Comparison of ENCODE assay signal across 1 cellular context in genomic region chr12:124277394-124278222, GRCh38.
TF ChIP-seq lines count a peak whose summit lies in the region.

No MANE protein-coding gene starts in this region.

TF ChIP-seq in HEK293, 187 proteins besides CTCF, POLR2A, EP300 and RAD21 (continued from another document and continues in another):
- no peak for TF ChIP-seq ZNF518A (tag by site-specific recombination; conservative IDR thresholded peaks at IDR 0.05; ENCODE audit: low read depth)
- TF ChIP-seq ZNF626 (tag by site-specific recombination; IDR thresholded peaks at IDR 0.05), result no peak
- TF ChIP-seq ZNF23 (tag by site-specific recombination; IDR thresholded peaks at IDR 0.05; ENCODE audit: borderline replicate concordance), result no peak
- TF ChIP-seq ZIC2 (tag by site-specific recombination; IDR thresholded peaks at IDR 0.05), result peak; percentile 94
- no peak for TF ChIP-seq ZBTB1 (tag by site-specific recombination; IDR thresholded peaks at IDR 0.05)
- TF ChIP-seq ZNF645 (tag by site-specific recombination; IDR thresholded peaks at IDR 0.05), result peak; percentile 56; the same call in 1 of the 2 replicates
- no peak for TF ChIP-seq GLI2 (tag by site-specific recombination; IDR thresholded peaks at IDR 0.05; ENCODE audit: borderline replicate concordance, low read depth)
- TF ChIP-seq ATF2 (tag by site-specific recombination; IDR thresholded peaks at IDR 0.05; ENCODE audit: low read depth), result no peak
- TF ChIP-seq, protein P1, sequence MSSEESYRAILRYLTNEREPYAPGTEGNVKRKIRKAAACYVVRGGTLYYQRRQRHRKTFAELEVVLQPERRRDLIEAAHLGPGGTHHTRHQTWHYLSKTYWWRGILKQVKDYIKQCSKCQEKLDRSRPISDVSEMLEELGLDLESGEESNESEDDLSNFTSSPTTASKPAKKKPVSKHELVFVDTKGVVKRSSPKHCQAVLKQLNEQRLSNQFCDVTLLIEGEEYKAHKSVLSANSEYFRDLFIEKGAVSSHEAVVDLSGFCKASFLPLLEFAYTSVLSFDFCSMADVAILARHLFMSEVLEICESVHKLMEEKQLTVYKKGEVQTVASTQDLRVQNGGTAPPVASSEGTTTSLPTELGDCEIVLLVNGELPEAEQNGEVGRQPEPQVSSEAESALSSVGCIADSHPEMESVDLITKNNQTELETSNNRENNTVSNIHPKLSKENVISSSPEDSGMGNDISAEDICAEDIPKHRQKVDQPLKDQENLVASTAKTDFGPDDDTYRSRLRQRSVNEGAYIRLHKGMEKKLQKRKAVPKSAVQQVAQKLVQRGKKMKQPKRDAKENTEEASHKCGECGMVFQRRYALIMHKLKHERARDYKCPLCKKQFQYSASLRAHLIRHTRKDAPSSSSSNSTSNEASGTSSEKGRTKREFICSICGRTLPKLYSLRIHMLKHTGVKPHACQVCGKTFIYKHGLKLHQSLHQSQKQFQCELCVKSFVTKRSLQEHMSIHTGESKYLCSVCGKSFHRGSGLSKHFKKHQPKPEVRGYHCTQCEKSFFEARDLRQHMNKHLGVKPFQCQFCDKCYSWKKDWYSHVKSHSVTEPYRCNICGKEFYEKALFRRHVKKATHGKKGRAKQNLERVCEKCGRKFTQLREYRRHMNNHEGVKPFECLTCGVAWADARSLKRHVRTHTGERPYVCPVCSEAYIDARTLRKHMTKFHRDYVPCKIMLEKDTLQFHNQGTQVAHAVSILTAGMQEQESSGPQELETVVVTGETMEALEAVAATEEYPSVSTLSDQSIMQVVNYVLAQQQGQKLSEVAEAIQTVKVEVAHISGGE (tag by site-specific recombination; conservative IDR thresholded peaks at IDR 0.05; ENCODE audit: low read depth), result no peak
- peak; percentile 68; the same call in 1 of the 2 replicates for TF ChIP-seq ZNF670 (tag by site-specific recombination; IDR thresholded peaks at IDR 0.05; ENCODE audit: low read depth)
- TF ChIP-seq ZNF335 (tag by site-specific recombination; conservative IDR thresholded peaks at IDR 0.05), result no peak
- peak; percentile 85 for TF ChIP-seq ZNF366 (tag by site-specific recombination; conservative IDR thresholded peaks at IDR 0.05)
- TF ChIP-seq ZNF558 (tag by site-specific recombination; IDR thresholded peaks at IDR 0.05), result no peak
- no peak for TF ChIP-seq FEZF1 (tag by site-specific recombination; IDR thresholded peaks at IDR 0.05)
- TF ChIP-seq ZNF133 (tag by site-specific recombination; IDR thresholded peaks at IDR 0.05), result peak; percentile 22; the same call in 1 of the 2 replicates
- no peak for TF ChIP-seq ZSCAN23 (tag by site-specific recombination; IDR thresholded peaks at IDR 0.05)
- TF ChIP-seq ZNF302 (tag by site-specific recombination; IDR thresholded peaks at IDR 0.05; ENCODE audit: low read depth), result no peak
- peak; percentile 94 for TF ChIP-seq ZNF513 (tag by site-specific recombination; IDR thresholded peaks at IDR 0.05)
- no peak for TF ChIP-seq YY2 (tag by site-specific recombination; IDR thresholded peaks at IDR 0.05)
- TF ChIP-seq ZNF19 (tag by site-specific recombination; IDR thresholded peaks at IDR 0.05; ENCODE audit: low read depth), result no peak
- TF ChIP-seq IKZF3 (tag by site-specific recombination; IDR thresholded peaks at IDR 0.05), result no peak
- TF ChIP-seq, protein P2, sequence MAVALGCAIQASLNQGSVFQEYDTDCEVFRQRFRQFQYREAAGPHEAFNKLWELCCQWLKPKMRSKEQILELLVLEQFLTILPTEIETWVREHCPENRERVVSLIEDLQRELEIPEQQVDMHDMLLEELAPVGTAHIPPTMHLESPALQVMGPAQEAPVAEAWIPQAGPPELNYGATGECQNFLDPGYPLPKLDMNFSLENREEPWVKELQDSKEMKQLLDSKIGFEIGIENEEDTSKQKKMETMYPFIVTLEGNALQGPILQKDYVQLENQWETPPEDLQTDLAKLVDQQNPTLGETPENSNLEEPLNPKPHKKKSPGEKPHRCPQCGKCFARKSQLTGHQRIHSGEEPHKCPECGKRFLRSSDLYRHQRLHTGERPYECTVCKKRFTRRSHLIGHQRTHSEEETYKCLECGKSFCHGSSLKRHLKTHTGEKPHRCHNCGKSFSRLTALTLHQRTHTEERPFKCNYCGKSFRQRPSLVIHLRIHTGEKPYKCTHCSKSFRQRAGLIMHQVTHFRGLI (tag by site-specific recombination; IDR thresholded peaks at IDR 0.05), result peak; percentile 89
- TF ChIP-seq ZNF202 (tag by site-specific recombination; IDR thresholded peaks at IDR 0.05; ENCODE audit: borderline replicate concordance), result no peak
- TF ChIP-seq ZNF623 (tag by site-specific recombination; IDR thresholded peaks at IDR 0.05), result no peak
- TF ChIP-seq, protein P3, sequence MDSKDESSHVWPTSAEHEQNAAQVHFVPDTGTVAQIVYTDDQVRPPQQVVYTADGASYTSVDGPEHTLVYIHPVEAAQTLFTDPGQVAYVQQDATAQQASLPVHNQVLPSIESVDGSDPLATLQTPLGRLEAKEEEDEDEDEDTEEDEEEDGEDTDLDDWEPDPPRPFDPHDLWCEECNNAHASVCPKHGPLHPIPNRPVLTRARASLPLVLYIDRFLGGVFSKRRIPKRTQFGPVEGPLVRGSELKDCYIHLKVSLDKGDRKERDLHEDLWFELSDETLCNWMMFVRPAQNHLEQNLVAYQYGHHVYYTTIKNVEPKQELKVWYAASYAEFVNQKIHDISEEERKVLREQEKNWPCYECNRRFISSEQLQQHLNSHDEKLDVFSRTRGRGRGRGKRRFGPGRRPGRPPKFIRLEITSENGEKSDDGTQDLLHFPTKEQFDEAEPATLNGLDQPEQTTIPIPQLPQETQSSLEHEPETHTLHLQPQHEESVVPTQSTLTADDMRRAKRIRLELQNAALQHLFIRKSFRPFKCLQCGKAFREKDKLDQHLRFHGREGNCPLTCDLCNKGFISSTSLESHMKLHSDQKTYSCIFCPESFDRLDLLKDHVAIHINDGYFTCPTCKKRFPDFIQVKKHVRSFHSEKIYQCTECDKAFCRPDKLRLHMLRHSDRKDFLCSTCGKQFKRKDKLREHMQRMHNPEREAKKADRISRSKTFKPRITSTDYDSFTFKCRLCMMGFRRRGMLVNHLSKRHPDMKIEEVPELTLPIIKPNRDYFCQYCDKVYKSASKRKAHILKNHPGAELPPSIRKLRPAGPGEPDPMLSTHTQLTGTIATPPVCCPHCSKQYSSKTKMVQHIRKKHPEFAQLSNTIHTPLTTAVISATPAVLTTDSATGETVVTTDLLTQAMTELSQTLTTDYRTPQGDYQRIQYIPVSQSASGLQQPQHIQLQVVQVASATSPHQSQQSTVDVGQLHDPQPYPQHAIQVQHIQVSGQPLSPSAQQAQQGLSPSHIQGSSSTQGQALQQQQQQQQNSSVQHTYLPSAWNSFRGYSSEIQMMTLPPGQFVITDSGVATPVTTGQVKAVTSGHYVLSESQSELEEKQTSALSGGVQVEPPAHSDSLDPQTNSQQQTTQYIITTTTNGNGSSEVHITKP (tag by site-specific recombination; IDR thresholded peaks at IDR 0.05), result no peak
- no peak for TF ChIP-seq ZSCAN16 (tag by site-specific recombination; IDR thresholded peaks at IDR 0.05)
- TF ChIP-seq ZNF600 (tag by site-specific recombination; IDR thresholded peaks at IDR 0.05), result no peak
- TF ChIP-seq, protein P4, sequence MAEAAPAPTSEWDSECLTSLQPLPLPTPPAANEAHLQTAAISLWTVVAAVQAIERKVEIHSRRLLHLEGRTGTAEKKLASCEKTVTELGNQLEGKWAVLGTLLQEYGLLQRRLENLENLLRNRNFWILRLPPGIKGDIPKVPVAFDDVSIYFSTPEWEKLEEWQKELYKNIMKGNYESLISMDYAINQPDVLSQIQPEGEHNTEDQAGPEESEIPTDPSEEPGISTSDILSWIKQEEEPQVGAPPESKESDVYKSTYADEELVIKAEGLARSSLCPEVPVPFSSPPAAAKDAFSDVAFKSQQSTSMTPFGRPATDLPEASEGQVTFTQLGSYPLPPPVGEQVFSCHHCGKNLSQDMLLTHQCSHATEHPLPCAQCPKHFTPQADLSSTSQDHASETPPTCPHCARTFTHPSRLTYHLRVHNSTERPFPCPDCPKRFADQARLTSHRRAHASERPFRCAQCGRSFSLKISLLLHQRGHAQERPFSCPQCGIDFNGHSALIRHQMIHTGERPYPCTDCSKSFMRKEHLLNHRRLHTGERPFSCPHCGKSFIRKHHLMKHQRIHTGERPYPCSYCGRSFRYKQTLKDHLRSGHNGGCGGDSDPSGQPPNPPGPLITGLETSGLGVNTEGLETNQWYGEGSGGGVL (tag by site-specific recombination; IDR thresholded peaks at IDR 0.05), result peak; percentile 81
- no peak for TF ChIP-seq ZNF596 (tag by site-specific recombination; IDR thresholded peaks at IDR 0.05)
- peak; percentile 39; the same call in 1 of the 2 replicates for TF ChIP-seq SALL2 (tag by site-specific recombination; IDR thresholded peaks at IDR 0.05; ENCODE audit: borderline replicate concordance)
- no peak for TF ChIP-seq ZNF157 (tag by site-specific recombination; IDR thresholded peaks at IDR 0.05)
- no peak for TF ChIP-seq KLF10 (tag by site-specific recombination; IDR thresholded peaks at IDR 0.05)
- peak; percentile 55; the same call in 1 of the 2 replicates for TF ChIP-seq SCRT1 (tag by site-specific recombination; IDR thresholded peaks at IDR 0.05; ENCODE audit: borderline replicate concordance)
- TF ChIP-seq ZNF341 (tag by site-specific recombination; IDR thresholded peaks at IDR 0.05; ENCODE audit: low read depth), result no peak
- no peak for TF ChIP-seq ZNF529 (tag by site-specific recombination; IDR thresholded peaks at IDR 0.05; ENCODE audit: insufficient replicate concordance)
- TF ChIP-seq EGR2 (tag by site-specific recombination; IDR thresholded peaks at IDR 0.05; ENCODE audit: low read depth), result peak; percentile 99
- TF ChIP-seq, protein P5, sequence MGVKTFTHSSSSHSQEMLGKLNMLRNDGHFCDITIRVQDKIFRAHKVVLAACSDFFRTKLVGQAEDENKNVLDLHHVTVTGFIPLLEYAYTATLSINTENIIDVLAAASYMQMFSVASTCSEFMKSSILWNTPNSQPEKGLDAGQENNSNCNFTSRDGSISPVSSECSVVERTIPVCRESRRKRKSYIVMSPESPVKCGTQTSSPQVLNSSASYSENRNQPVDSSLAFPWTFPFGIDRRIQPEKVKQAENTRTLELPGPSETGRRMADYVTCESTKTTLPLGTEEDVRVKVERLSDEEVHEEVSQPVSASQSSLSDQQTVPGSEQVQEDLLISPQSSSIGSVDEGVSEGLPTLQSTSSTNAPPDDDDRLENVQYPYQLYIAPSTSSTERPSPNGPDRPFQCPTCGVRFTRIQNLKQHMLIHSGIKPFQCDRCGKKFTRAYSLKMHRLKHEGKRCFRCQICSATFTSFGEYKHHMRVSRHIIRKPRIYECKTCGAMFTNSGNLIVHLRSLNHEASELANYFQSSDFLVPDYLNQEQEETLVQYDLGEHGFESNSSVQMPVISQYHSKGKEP (tag by site-specific recombination; IDR thresholded peaks at IDR 0.05), result no peak
- no peak for TF ChIP-seq SP7 (tag by site-specific recombination; IDR thresholded peaks at IDR 0.05)
